Comparison of ENCODE assay signal across 12 cellular contexts in the genomic region with DNA sequence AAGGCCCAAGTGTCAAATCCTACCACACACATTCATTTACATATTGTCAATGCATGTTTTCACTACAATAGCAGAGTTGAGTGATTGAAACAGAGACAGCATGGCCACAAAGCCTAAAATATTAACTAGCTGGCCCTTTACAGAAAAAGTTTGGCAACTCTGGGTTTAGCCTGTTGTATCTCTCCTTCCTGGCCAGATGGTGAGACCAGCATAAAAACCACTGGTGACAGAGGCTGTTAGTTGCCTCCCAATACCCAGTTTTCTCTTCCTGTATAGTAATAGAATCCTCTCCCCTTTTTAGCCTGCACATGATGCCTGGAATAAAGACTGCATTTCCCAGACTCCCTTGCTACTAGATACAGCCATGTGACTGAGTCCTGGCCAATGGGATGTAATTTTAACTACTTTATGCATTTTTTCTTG.
DNase-seq lines count a peak whose midpoint lies in the region; ATAC-seq, FAIRE-seq and TF ChIP-seq lines count a peak whose summit lies in the region.
"Had no signal": no experiment of that assay in that cellular context is flagged by ENCODE, and none has a peak within 500 bp of the region (broad histone marks: within the 10 kb centered on the region; RNA-seq: fewer than 3 reads in every experiment).

No MANE protein-coding gene starts in this region.

- no peaks in the 10 kb centered on the region for H3K79me2 ChIP-seq in OCI-LY3 (ENCODE audit: low read length)
- no peaks in the 10 kb centered on the region for H3K79me2 ChIP-seq in PC-3 (ENCODE audit: low read length)

- H3K27ac ChIP-seq in OCI-LY3 (ENCODE audit: low read length) (no peak overlapping the region), PC-3 (ENCODE audit: low read length) (no peak overlapping the region), ovary (no peak overlapping the region)

- DNase-seq in GM12891 (ENCODE audit: insufficient read length, low spot score) (no peak), PC-3 (no peak), HEK293T (ENCODE audit: extremely low spot score) (no peak), ovary (no peak)
- DNase-seq in activated CD4-positive, alpha-beta memory T cell treated with anti-CD3 and anti-CD28 coated beads, Interleukin-2, amount 10 ng/mL, durations not matched to agents 7 days and 5 days, result no peak
- DNase-seq: activated CD4-positive, alpha-beta T cell treated with anti-CD3 and anti-CD28 coated beads for 48 hours; CD8-positive, alpha-beta memory T cell; NCI-H510A treated with DMSO at 0.1 percent for 48 hours had no signal

- no peaks in the 10 kb centered on the region for H3F3A ChIP-seq in PC-3 (ENCODE audit: low read length, unreplicated experiment)

- H2AFZ ChIP-seq in OCI-LY3 (ENCODE audit: low read depth, low read length), result no peak overlapping the region
- H2AFZ ChIP-seq in PC-3 (ENCODE audit: low read length), result no peak overlapping the region

- BruUV-seq in PC-3 (replicated peaks; lab: Mats Ljungman, UMichigan), result no TSS peak

- no peak overlapping the region for H3K27ac Mint-ChIP-seq in activated CD4-positive, alpha-beta memory T cell treated with anti-CD3 and anti-CD28 coated beads, Interleukin-2, amount 10 ng/mL, durations not matched to agents 7 days and 5 days

- POLR2A ChIA-PET in PC-3 (lab: Charles Lee; ENCODE audit: unreplicated experiment), result no interaction called here
- POLR2A ChIA-PET in activated CD4-positive, alpha-beta memory T cell treated with anti-CD3 and anti-CD28 coated beads, Interleukin-2, amount 10 ng/mL, durations not matched to agents 7 days and 5 days (lab: Charles Lee), result interaction anchor here (0.9 to 10.6 kb wide), 4 partner anchors 89 to 133 kb away, joined by 4 to 68 read pairs (median 4); partner anchors contain the start of gene TAB2
- POLR2A ChIA-PET in HEK293T (lab: Yijun Ruan, JAX), result no interaction called here

- no peaks in the 10 kb centered on the region for H3K9me2 ChIP-seq in PC-3 (replicated peaks; ENCODE audit: low read length)

- H3K9me3 ChIP-seq in OCI-LY3 (ENCODE audit: insufficient read depth, low read length), result no peaks in the 10 kb centered on the region
- no peaks in the 10 kb centered on the region for H3K9me3 ChIP-seq in PC-3 (ENCODE audit: low read length)
- no peaks in the 10 kb centered on the region for H3K9me3 ChIP-seq in ovary

- CTCF ChIA-PET in PC-3 (lab: Charles Lee) (no interaction called here), HEK293T (lab: Yijun Ruan, JAX) (no interaction called here)
- CTCF ChIA-PET in activated CD4-positive, alpha-beta memory T cell treated with anti-CD3 and anti-CD28 coated beads, Interleukin-2, amount 10 ng/mL, durations not matched to agents 7 days and 5 days (lab: Charles Lee), result interaction anchor here (0.5 kb wide), 1 partner anchor 108 kb away, joined by 3 read pairs; no protein-coding TSS in a partner anchor

- peak; percentile 45 for FAIRE-seq in GM12891 (lab: Jason Lieb, UNC)

- H3K9me3 Mint-ChIP-seq in activated CD4-positive, alpha-beta memory T cell treated with anti-CD3 and anti-CD28 coated beads, Interleukin-2, amount 10 ng/mL, durations not matched to agents 7 days and 5 days, result peaks cover 7% of the 10 kb centered on the region
- H3K9me3 Mint-ChIP-seq: CD8-positive, alpha-beta memory T cell; central memory CD8-positive, alpha-beta T cell had no signal

- TF ChIP-seq POLR2A in GM12891 (IDR thresholded peaks at IDR 0.05; ENCODE audit: low read depth, low read length), result no peak
- TF ChIP-seq POLR2A in ovary (IDR thresholded peaks at IDR 0.05), result no peak

- H3K36me3 ChIP-seq in OCI-LY3 (replicated peaks; ENCODE audit: low read depth, low read length) (no peaks in the 10 kb centered on the region), PC-3 (ENCODE audit: low read depth, low read length) (no peaks in the 10 kb centered on the region), ovary (no peaks in the 10 kb centered on the region)

- peaks cover 32% of the 10 kb centered on the region for H3K36me3 Mint-ChIP-seq in activated CD4-positive, alpha-beta memory T cell treated with anti-CD3 and anti-CD28 coated beads, Interleukin-2, amount 10 ng/mL, durations not matched to agents 7 days and 5 days (ENCODE audit: low read depth)

- H3K4me3 Mint-ChIP-seq in activated CD4-positive, alpha-beta memory T cell treated with anti-CD3 and anti-CD28 coated beads, Interleukin-2, amount 10 ng/mL, durations not matched to agents 7 days and 5 days, result no peak overlapping the region
- H3K4me3 Mint-ChIP-seq: CD8-positive, alpha-beta memory T cell; central memory CD8-positive, alpha-beta T cell had no signal

- intact Hi-C loops in PC-3 (cut with micrococcal nuclease), result no loop called here
- intact Hi-C loops in ovary (cut with DNase I), result no loop called here

- H3K4me1 Mint-ChIP-seq in activated CD4-positive, alpha-beta memory T cell treated with anti-CD3 and anti-CD28 coated beads, Interleukin-2, amount 10 ng/mL, durations not matched to agents 7 days and 5 days, result peaks cover 39% of the 10 kb centered on the region

- H3K4me1 ChIP-seq in OCI-LY3 (ENCODE audit: low read length) (peaks cover 40% of the 10 kb centered on the region), PC-3 (ENCODE audit: insufficient read depth, low read length) (no peaks in the 10 kb centered on the region), ovary (ENCODE audit: insufficient read depth) (peaks cover 3% of the 10 kb centered on the region)

- H3K27me3 ChIP-seq in OCI-LY3 (ENCODE audit: low read depth, low read length) (no peaks in the 10 kb centered on the region), PC-3 (ENCODE audit: low read length) (no peaks in the 10 kb centered on the region), ovary (no peaks in the 10 kb centered on the region)

- TF ChIP-seq CTCF in OCI-LY3 (IDR thresholded peaks at IDR 0.05; ENCODE audit: low read depth, low read length) (no peak), PC-3 (conservative IDR thresholded peaks at IDR 0.05; ENCODE audit: low read depth, low read length) (no peak), ovary (IDR thresholded peaks at IDR 0.05) (no peak)

- H3K27me3 Mint-ChIP-seq in activated CD4-positive, alpha-beta memory T cell treated with anti-CD3 and anti-CD28 coated beads, Interleukin-2, amount 10 ng/mL, durations not matched to agents 7 days and 5 days, result no peaks in the 10 kb centered on the region
- H3K27me3 Mint-ChIP-seq: CD8-positive, alpha-beta memory T cell; central memory CD8-positive, alpha-beta T cell had no signal

- ATAC-seq in GM19438 (IDR thresholded peaks at IDR 0.05; ENCODE audit: low read depth, unreplicated experiment) (peak; percentile 65), HG03045 (IDR thresholded peaks at IDR 0.05; ENCODE audit: unreplicated experiment) (peak; percentile 55), PC-3 (no peak)

- H3K4me2 ChIP-seq in OCI-LY3 (ENCODE audit: low read length) (peak overlapping the region; percentile 25; the same call in 1 of the 2 replicates), PC-3 (ENCODE audit: low read length) (no peak overlapping the region)

- no peak overlapping the region for H3K9ac ChIP-seq in OCI-LY3 (ENCODE audit: low read length)
- H3K9ac ChIP-seq in PC-3 (ENCODE audit: low read length), result no peak overlapping the region

- no peak for TF ChIP-seq EP300 in ovary (IDR thresholded peaks at IDR 0.05)

- H4K20me1 ChIP-seq in OCI-LY3 (ENCODE audit: insufficient read depth, low read length) (no peaks in the 10 kb centered on the region), PC-3 (ENCODE audit: low read length) (no peaks in the 10 kb centered on the region)

- H3K4me3 ChIP-seq in OCI-LY3 (ENCODE audit: low read length) (no peak overlapping the region), PC-3 (ENCODE audit: low read length) (no peak overlapping the region), ovary (no peak overlapping the region)

TF ChIP-seq in GM12891, 5 proteins besides CTCF, POLR2A, EP300 and RAD21:
- TF ChIP-seq PAX5 (IDR thresholded peaks at IDR 0.05; ENCODE audit: insufficient read depth, low read length, severe bottlenecking) (no peak), POLR2AphosphoS5 (IDR thresholded peaks at IDR 0.05; ENCODE audit: low read depth, low read length) (no peak), TAF1 (IDR thresholded peaks at IDR 0.05; ENCODE audit: low read depth, low read length) (no peak)

TF ChIP-seq in HEK293T, 16 proteins besides CTCF, POLR2A, EP300 and RAD21:
- TF ChIP-seq HDGF (IDR thresholded peaks at IDR 0.05; ENCODE audit: borderline replicate concordance) (no peak), FOXA1 (IDR thresholded peaks at IDR 0.05) (no peak), SUZ12 (IDR thresholded peaks at IDR 0.05) (no peak), NFRKB (IDR thresholded peaks at IDR 0.05) (no peak), FOXK2 (IDR thresholded peaks at IDR 0.05) (no peak), CTBP1 (IDR thresholded peaks at IDR 0.05; ENCODE audit: borderline replicate concordance) (no peak), PKNOX1 (IDR thresholded peaks at IDR 0.05) (no peak), L3MBTL2 (conservative IDR thresholded peaks at IDR 0.05) (no peak), ARNT (IDR thresholded peaks at IDR 0.05) (no peak), TARDBP (IDR thresholded peaks at IDR 0.05) (no peak), ELF4 (IDR thresholded peaks at IDR 0.05) (no peak), ZNF384 (IDR thresholded peaks at IDR 0.05) (no peak), BHLHE40 (IDR thresholded peaks at IDR 0.05; ENCODE audit: borderline replicate concordance) (no peak), LEF1 (IDR thresholded peaks at IDR 0.05; ENCODE audit: borderline replicate concordance) (no peak), SP1 (IDR thresholded peaks at IDR 0.05) (no peak), FOXM1 (IDR thresholded peaks at IDR 0.05; ENCODE audit: borderline replicate concordance) (no peak)
